17 cellular contexts compared by ENCODE assay signal in the genomic region with DNA sequence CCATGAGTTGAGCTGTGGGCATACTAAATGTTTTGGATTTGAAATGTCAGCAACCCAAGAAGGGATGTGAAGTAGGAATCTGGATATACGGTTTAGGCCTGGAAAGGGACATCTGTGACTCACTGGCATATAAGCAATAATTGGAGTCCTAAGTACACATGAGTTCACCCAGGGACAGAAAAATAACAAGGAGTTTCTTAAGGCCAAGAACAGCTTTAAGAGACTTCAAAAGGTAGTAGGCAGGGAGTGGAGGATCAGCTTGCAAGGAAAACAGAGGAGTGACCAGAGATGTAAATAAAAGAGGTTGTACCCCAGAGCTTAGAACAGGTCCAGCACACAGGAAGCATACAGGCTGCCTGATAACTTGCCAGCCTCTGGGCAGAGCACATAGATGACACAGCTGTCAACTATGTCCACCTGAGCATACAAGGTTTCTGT. TPM values are rescaled to one million over a fixed set of nuclear protein-coding genes. Genes with fewer than 3 reads are reported as not detected.
DNase-seq lines count a peak whose midpoint lies in the region; ATAC-seq, FAIRE-seq and TF ChIP-seq lines count a peak whose summit lies in the region.
"Had no signal": no experiment of that assay in that cellular context is flagged by ENCODE, and none has a peak within 500 bp of the region (broad histone marks: within the 10 kb centered on the region; RNA-seq: fewer than 3 reads in every experiment).

No MANE protein-coding gene starts in this region.

- intact Hi-C loops in K562 (cut with micrococcal nuclease), result no loop called here

- H3K9ac ChIP-seq in K562 (ENCODE audit: insufficient read depth in 1 of 2, low read depth in 2 of 2, low read length in 2 of 2) (no peak overlapping the region), neural progenitor cell (no peak overlapping the region)

- no peak for FAIRE-seq in K562 (lab: Jason Lieb, UNC)
- FAIRE-seq: urothelium cell line had no signal

- DNase-seq in A172 (ENCODE audit: low spot score) (peak; percentile 26), HT1080 (ENCODE audit: low read depth) (peak; percentile 49), K562 (ENCODE audit: extremely low read depth in 1 of 4, low spot score in 3 of 4) (peak in 1 of 4 experiments; percentile 3), kidney glomerular epithelial cell (lab: John Stamatoyannopoulos, UW) (peak; percentile 5), NCI-H526 treated with DMSO at 0.1 percent for 48 hours (lab: John Stamatoyannopoulos, UW) (no peak), neural progenitor cell (ENCODE audit: low spot score) (no peak)
- no peak for DNase-seq in effector memory CD4-positive, alpha-beta T cell
- no peak for DNase-seq in stimulated activated CD4-positive, alpha-beta T cell treated with anti-CD3 and anti-CD28 coated beads, Interleukin-2, amount 100 ng/mL, for 24 hours
- DNase-seq: activated CD8-positive, alpha-beta memory T cell treated with anti-CD3 and anti-CD28 coated beads, Interleukin-2, amount 50 U/mL, for 4 hours; activated naive CD8-positive, alpha-beta T cell treated with anti-CD3 and anti-CD28 coated beads, Interleukin-2, amount 50 U/mL, for 24 hours; KG1; stimulated activated CD4-positive, alpha-beta T cell treated with anti-CD3 and anti-CD28 coated beads, Interleukin-1b, Interleukin-23, amount 100 ng/mL, for 48 hours; WERI-Rb-1 had no signal

- CTCF ChIA-PET in K562 (lab: Yijun Ruan, JAX; ENCODE audit: low intra/inter-chr PET ratio), result no interaction called here

- H3K79me2 ChIP-seq in K562 (ENCODE audit: control insufficient read depth, insufficient read depth, low read length), result no peaks in the 10 kb centered on the region
- no peaks in the 10 kb centered on the region for H3K79me2 ChIP-seq in neural progenitor cell (ENCODE audit: low read depth)

- TF ChIP-seq RAD21 in K562 (CRISPR knock-in tag; conservative IDR thresholded peaks at IDR 0.05 in 1 of 2, IDR thresholded peaks at IDR 0.05 in 1 of 2), result no peak

- H3K4me1 Mint-ChIP-seq in neural progenitor cell, result no peaks in the 10 kb centered on the region

- H4K20me1 ChIP-seq in K562 (replicated peaks; ENCODE audit: control insufficient read depth, insufficient read depth, low read length) (no peaks in the 10 kb centered on the region), neural progenitor cell (ENCODE audit: low read depth) (no peaks in the 10 kb centered on the region)

- H3K4me2 ChIP-seq in K562 (ENCODE audit: insufficient read depth, low read length) (no peak overlapping the region), neural progenitor cell (no peak overlapping the region)

- H3K4me1 ChIP-seq in K562 (replicated peaks in 1 of 2; ENCODE audit: control insufficient read depth in 2 of 2, insufficient read depth in 2 of 2, low read length in 2 of 2), result no peaks in the 10 kb centered on the region
- no peaks in the 10 kb centered on the region for H3K4me1 ChIP-seq in effector memory CD4-positive, alpha-beta T cell (ENCODE audit: control insufficient read depth, insufficient read depth, low read length, poor library complexity, severe bottlenecking)
- H3K4me1 ChIP-seq in neural progenitor cell, result no peaks in the 10 kb centered on the region

- H3K36me3 ChIP-seq in K562 (ENCODE audit: control insufficient read depth, insufficient read depth, low read length), result peaks cover 39% of the 10 kb centered on the region
- H3K36me3 ChIP-seq in effector memory CD4-positive, alpha-beta T cell (ENCODE audit: control insufficient read depth, insufficient read depth, low read length), result peaks cover 6% of the 10 kb centered on the region
- no peaks in the 10 kb centered on the region for H3K36me3 ChIP-seq in neural progenitor cell

- H3F3A ChIP-seq in neural progenitor cell (ENCODE audit: low read depth), result no peaks in the 10 kb centered on the region

- no peak for TF ChIP-seq POLR2A in K562 (conservative IDR thresholded peaks at IDR 0.05)

- in situ Hi-C loops in K562 (cut with MboI), result no loop called here

- H3K9me3 ChIP-seq in K562 (replicated peaks; ENCODE audit: control insufficient read depth, insufficient read depth, low read depth, low read length) (no peaks in the 10 kb centered on the region), neural progenitor cell (ENCODE audit: low read depth) (no peaks in the 10 kb centered on the region)
- no peaks in the 10 kb centered on the region for H3K9me3 ChIP-seq in effector memory CD4-positive, alpha-beta T cell (ENCODE audit: control insufficient read depth, low read length)

- WGBS in K562 (ENCODE audit: insufficient coverage, low coverage, missing lambda C conversion rate), result 69% methylated on average over 1 of the region's 1 CpG

- peaks cover 11% of the 10 kb centered on the region for H3K36me3 Mint-ChIP-seq in neural progenitor cell

- ATAC-seq in K562, result peak; percentile 51

- H3K27ac Mint-ChIP-seq in neural progenitor cell, result no peak overlapping the region
- H3K27ac Mint-ChIP-seq: activated naive CD8-positive, alpha-beta T cell treated with anti-CD3 and anti-CD28 coated beads, Interleukin-2, amount 50 U/mL, for 24 hours; progenitor cell of endocrine pancreas had no signal

- POLR2A ChIA-PET in K562 (lab: Yijun Ruan, JAX), result interaction anchor here (0.6 to 1.8 kb wide), 3 partner anchors 9 to 148 kb away, joined by 4 to 6 read pairs (median 4); no protein-coding TSS in a partner anchor

- TF ChIP-seq EP300 in K562 (IDR thresholded peaks at IDR 0.05; ENCODE audit: low read length), result no peak

- H3K4me3 ChIP-seq in K562 (no peak overlapping the region), neural progenitor cell (no peak overlapping the region)
- no peak overlapping the region for H3K4me3 ChIP-seq in effector memory CD4-positive, alpha-beta T cell (ENCODE audit: insufficient read depth, low read depth, low read length, poor library complexity, severe bottlenecking)
- H3K4me3 ChIP-seq: coronary artery, SK-N-MC had no signal

- TF ChIP-seq CTCF in K562 (IDR thresholded peaks at IDR 0.05 in 2 of 3, conservative IDR thresholded peaks at IDR 0.05 in 1 of 3; ENCODE audit: insufficient read depth in 2 of 3, low read depth in 1 of 3, low read length in 3 of 3) (no peak), neural progenitor cell (IDR thresholded peaks at IDR 0.05) (no peak)

- no peaks in the 10 kb centered on the region for H3K27me3 Mint-ChIP-seq in neural progenitor cell (ENCODE audit: insufficient read depth, low read depth)
- H3K27me3 Mint-ChIP-seq: activated naive CD8-positive, alpha-beta T cell treated with anti-CD3 and anti-CD28 coated beads, Interleukin-2, amount 50 U/mL, for 24 hours; progenitor cell of endocrine pancreas had no signal

- no peaks in the 10 kb centered on the region for H3K27me3 ChIP-seq in K562 (ENCODE audit: control insufficient read depth in 2 of 2, insufficient read depth in 2 of 2, low read length in 2 of 2)
- H3K27me3 ChIP-seq in effector memory CD4-positive, alpha-beta T cell (replicated peaks; ENCODE audit: control insufficient read depth, insufficient read depth, low read length, poor library complexity, severe bottlenecking), result no peaks in the 10 kb centered on the region
- H3K27me3 ChIP-seq in neural progenitor cell, result no peaks in the 10 kb centered on the region

- H3K9me1 ChIP-seq in K562 (ENCODE audit: control insufficient read depth, insufficient read depth, low read length), result no peaks in the 10 kb centered on the region

- no peak overlapping the region for H3K4me3 Mint-ChIP-seq in neural progenitor cell
- H3K4me3 Mint-ChIP-seq: activated naive CD8-positive, alpha-beta T cell treated with anti-CD3 and anti-CD28 coated beads, Interleukin-2, amount 50 U/mL, for 24 hours had no signal

- no TSS peak for BruUV-seq in K562 (replicated peaks; lab: Mats Ljungman, UMichigan)

- H3K9me3 Mint-ChIP-seq in neural progenitor cell, result no peaks in the 10 kb centered on the region
- H3K9me3 Mint-ChIP-seq: activated naive CD8-positive, alpha-beta T cell treated with anti-CD3 and anti-CD28 coated beads, Interleukin-2, amount 50 U/mL, for 24 hours had no signal

- H3K27ac ChIP-seq in K562 (ENCODE audit: extremely low read depth, low read depth, low read length), result no peak overlapping the region
- no peak overlapping the region for H3K27ac ChIP-seq in effector memory CD4-positive, alpha-beta T cell (ENCODE audit: insufficient read depth, low read length, poor library complexity, severe bottlenecking)
- H3K27ac ChIP-seq in neural progenitor cell, result no peak overlapping the region
- H3K27ac ChIP-seq: coronary artery, SK-N-MC, WERI-Rb-1 had no signal

- H2AFZ ChIP-seq in K562 (ENCODE audit: low read depth, low read length), result no peak overlapping the region
- H2AFZ ChIP-seq in neural progenitor cell (replicated peaks), result no peak overlapping the region

RNA-seq across cellular contexts. Expression of gene TMEM50B, which starts 28.1 kb away (rescaled TPM):
- total RNA-seq in A172 (2014; rRNA removed; shearing (Covaris generic)), result 70.6 and 84.3 TPM in 2 replicates
- 12.0 and 14.5 TPM in 2 replicates for total RNA-seq in HT1080 (2014; rRNA removed; shearing (Covaris generic))
- 17.8 and 19.0 TPM in 2 replicates for polyA plus RNA-seq in HT1080 (2015; cell fraction: cytosol; rRNA removed)
- polyA plus RNA-seq in HT1080 (2015; cell fraction: nucleus; rRNA removed), result 37.8 and 40.0 TPM in 2 replicates
- 80.7 and 176 TPM in 2 replicates for total RNA-seq in K562 (2011; cell fraction: chromatin; rRNA removed; ENCODE audit: low replicate concordance)
- total RNA-seq in K562 (2011; cell fraction: nucleolus; rRNA removed), result 63.4 and 65.5 TPM in 2 replicates
- total RNA-seq in K562 (2011; cell fraction: nucleoplasm; rRNA removed), result 122 and 158 TPM in 2 replicates
- total RNA-seq in K562 (2014; rRNA removed) (19.8 and 20.5 TPM in 2 replicates), K562 (2014; rRNA removed; fragmentation: Illumina TruSeq; extraction: Trizol) (28.9 and 29.6 TPM in 2 replicates), K562 (2015; rRNA removed; fragmentation: Illumina TruSeq; extraction: Trizol) (23.9 and 26.6 TPM in 2 replicates), K562 (2021) (24.1 and 25.7 TPM in 2 replicates), neural progenitor cell (ENCODE audit: low replicate concordance) (21.5 and 31.5 TPM in 2 replicates)
- polyA plus RNA-seq in K562 (2011; rRNA removed) (64.6 and 80.1 TPM in 2 replicates), K562 (2014; fragmentation: Illumina TruSeq; extraction: Trizol) (23.3 and 28.8 TPM in 2 replicates), K562 (2014; fragmentation: Nextera tagmentation; extraction: Ambion mirVana) (10 to 100 TPM; 41.3 to 49.1 TPM), K562 (2014; rRNA removed) (39.6 and 40.7 TPM in 2 replicates)
- 17.4 and 47.8 TPM in 2 replicates for polyA plus RNA-seq in K562 (2011; cell fraction: cytosol; rRNA removed)
- polyA plus RNA-seq in K562 (2011; cell fraction: nucleus; rRNA removed), result 123 and 167 TPM in 2 replicates
- 23.7 and 39.6 TPM in 2 replicates for polyA plus RNA-seq in K562 (2012)
- polyA minus RNA-seq in K562 (2011; rRNA and poly(A)+ RNA removed), result 23.1 and 28.5 TPM in 2 replicates
- 6.7 and 7.5 TPM in 2 replicates for polyA minus RNA-seq in K562 (2011; cell fraction: cytosol; rRNA and poly(A)+ RNA removed)
- polyA minus RNA-seq in K562 (2011; cell fraction: nucleus; rRNA and poly(A)+ RNA removed), result 18.4 and 34.7 TPM in 2 replicates

RNA-seq across cellular contexts. Expression of gene DNAJC28, which starts 39.9 kb away (rescaled TPM):
- total RNA-seq in A172 (2014; rRNA removed; shearing (Covaris generic)), result 1.4 and 1.6 TPM in 2 replicates
- 0.68 TPM in 1 of 2 replicates, not detected in the other for total RNA-seq in HT1080 (2014; rRNA removed; shearing (Covaris generic))
- 0.60 and 1.1 TPM in 2 replicates for polyA plus RNA-seq in HT1080 (2015; cell fraction: cytosol; rRNA removed)
- polyA plus RNA-seq in HT1080 (2015; cell fraction: nucleus; rRNA removed), result 0.37 and 1.0 TPM in 2 replicates
- total RNA-seq in K562 (2011; cell fraction: chromatin; rRNA removed; ENCODE audit: low replicate concordance), result 1.8 and 5.7 TPM in 2 replicates
- 1.7 and 2.5 TPM in 2 replicates for total RNA-seq in K562 (2011; cell fraction: nucleolus; rRNA removed)
- 1.8 and 2.3 TPM in 2 replicates for total RNA-seq in K562 (2011; cell fraction: nucleoplasm; rRNA removed)
- total RNA-seq in K562 (2014; rRNA removed) (0.53 and 1.6 TPM in 2 replicates), K562 (2014; rRNA removed; fragmentation: Illumina TruSeq; extraction: Trizol) (1.1 and 1.4 TPM in 2 replicates), K562 (2015; rRNA removed; fragmentation: Illumina TruSeq; extraction: Trizol) (0.72 and 1.2 TPM in 2 replicates), K562 (2021) (0.49 and 0.82 TPM in 2 replicates), neural progenitor cell (ENCODE audit: low replicate concordance) (3.8 and 4.7 TPM in 2 replicates)
- polyA plus RNA-seq in K562 (2011; rRNA removed) (1.4 and 2.0 TPM in 2 replicates), K562 (2014; fragmentation: Illumina TruSeq; extraction: Trizol) (0.68 and 0.91 TPM in 2 replicates), K562 (2014; fragmentation: Nextera tagmentation; extraction: Ambion mirVana) (under 1 TPM; 0.75 to 0.92 TPM), K562 (2014; rRNA removed) (1.3 and 2.5 TPM in 2 replicates)
- polyA plus RNA-seq in K562 (2011; cell fraction: cytosol; rRNA removed), result 0.24 and 0.29 TPM in 2 replicates
- 0.43 and 0.44 TPM in 2 replicates for polyA plus RNA-seq in K562 (2011; cell fraction: nucleus; rRNA removed)
- polyA plus RNA-seq in K562 (2012), result 0.39 and 0.74 TPM in 2 replicates
- polyA minus RNA-seq in K562 (2011; rRNA and poly(A)+ RNA removed), result 1.7 and 3.1 TPM in 2 replicates
- 0.48 TPM in 1 of 2 replicates, not detected in the other for polyA minus RNA-seq in K562 (2011; cell fraction: cytosol; rRNA and poly(A)+ RNA removed)
- 1.1 and 2.6 TPM in 2 replicates for polyA minus RNA-seq in K562 (2011; cell fraction: nucleus; rRNA and poly(A)+ RNA removed)

RNA-seq across cellular contexts. Expression of gene IFNGR2, which starts 48.4 kb away (rescaled TPM):
- total RNA-seq in A172 (2014; rRNA removed; shearing (Covaris generic)), result 70.9 and 73.2 TPM in 2 replicates
- total RNA-seq in HT1080 (2014; rRNA removed; shearing (Covaris generic)), result 36.8 and 47.2 TPM in 2 replicates
- polyA plus RNA-seq in HT1080 (2015; cell fraction: cytosol; rRNA removed), result 62.9 and 67.1 TPM in 2 replicates
- 14.6 and 17.0 TPM in 2 replicates for polyA plus RNA-seq in HT1080 (2015; cell fraction: nucleus; rRNA removed)
- 16.2 and 26.5 TPM in 2 replicates for total RNA-seq in K562 (2011; cell fraction: chromatin; rRNA removed; ENCODE audit: low replicate concordance)
- total RNA-seq in K562 (2011; cell fraction: nucleolus; rRNA removed), result 28.2 and 28.3 TPM in 2 replicates
- 31.7 and 44.8 TPM in 2 replicates for total RNA-seq in K562 (2011; cell fraction: nucleoplasm; rRNA removed)
- 19.4 and 24.2 TPM in 2 replicates for total RNA-seq in K562 (2014; rRNA removed)
- total RNA-seq in K562 (2014; rRNA removed; fragmentation: Illumina TruSeq; extraction: Trizol), result 28.5 and 31.3 TPM in 2 replicates
- 31.3 and 36.8 TPM in 2 replicates for total RNA-seq in K562 (2015; rRNA removed; fragmentation: Illumina TruSeq; extraction: Trizol)
- 28.5 and 29.5 TPM in 2 replicates for total RNA-seq in K562 (2021)
- polyA plus RNA-seq in K562 (2011; rRNA removed), result 58.0 and 81.8 TPM in 2 replicates
- 45.1 and 64.7 TPM in 2 replicates for polyA plus RNA-seq in K562 (2011; cell fraction: cytosol; rRNA removed)
- polyA plus RNA-seq in K562 (2011; cell fraction: nucleus; rRNA removed), result 34.8 and 50.8 TPM in 2 replicates
- polyA plus RNA-seq in K562 (2012), result 24.4 and 31.8 TPM in 2 replicates
- 35.4 and 44.8 TPM in 2 replicates for polyA plus RNA-seq in K562 (2014; fragmentation: Illumina TruSeq; extraction: Trizol)
- 1 to 10 TPM; 6.7 to 8.4 TPM for polyA plus RNA-seq in K562 (2014; fragmentation: Nextera tagmentation; extraction: Ambion mirVana)
- polyA plus RNA-seq in K562 (2014; rRNA removed), result 27.8 and 32.9 TPM in 2 replicates
- polyA minus RNA-seq in K562 (2011; rRNA and poly(A)+ RNA removed), result 43.8 and 53.1 TPM in 2 replicates
- polyA minus RNA-seq in K562 (2011; cell fraction: cytosol; rRNA and poly(A)+ RNA removed), result 26.9 and 27.4 TPM in 2 replicates
- polyA minus RNA-seq in K562 (2011; cell fraction: nucleus; rRNA and poly(A)+ RNA removed), result 13.1 and 19.8 TPM in 2 replicates
- 50.6 and 61.0 TPM in 2 replicates for total RNA-seq in neural progenitor cell (ENCODE audit: low replicate concordance)

Comparison
In these comparisons a context has a peak if more than half of its experiments do, and no peak if none do; other contexts are left out.
1. DNase-seq: peak in A172 (single experiment), HT1080 (single experiment) and kidney glomerular epithelial cell (single experiment); none in effector memory CD4-positive, alpha-beta T cell (0 of 3), NCI-H526 treated with DMSO at 0.1 percent for 48 hours (single experiment), stimulated activated CD4-positive, alpha-beta T cell treated with anti-CD3 and anti-CD28 coated beads, Interleukin-2, amount 100 ng/mL, for 24 hours (0 of 2) and neural progenitor cell (single experiment).